1 cellular context compared by ENCODE assay signal in the genomic region with DNA sequence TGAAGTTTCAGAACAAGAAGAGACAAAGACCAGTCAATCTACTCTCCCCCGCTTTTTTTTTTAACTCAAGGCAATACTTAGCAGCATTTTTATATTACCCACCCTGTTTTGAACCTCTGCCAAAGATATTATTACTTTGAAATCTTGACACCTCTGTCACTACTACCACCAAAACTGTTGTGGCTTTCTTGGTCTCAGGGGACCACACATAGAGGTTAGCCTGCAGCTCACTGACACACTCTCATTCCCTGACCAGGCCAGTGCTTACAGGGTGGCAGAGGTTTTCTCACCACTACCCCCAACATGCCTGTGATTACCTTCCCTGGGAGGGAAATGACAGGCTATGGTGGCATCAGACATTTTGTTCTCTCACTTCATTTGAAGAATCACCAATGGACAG.
TF ChIP-seq lines count a peak whose summit lies in the region.

No MANE protein-coding gene starts in this region.

TF ChIP-seq in GM12878, 131 proteins besides CTCF, POLR2A, EP300 and RAD21 (continued from another document):
- no peak for TF ChIP-seq POU2F2 (IDR thresholded peaks at IDR 0.05; ENCODE audit: borderline replicate concordance, low read depth, low read length)
- TF ChIP-seq EED (IDR thresholded peaks at IDR 0.05; ENCODE audit: low read depth) = 0 out of 2 replicates have a peak, but pooled peaks have one; percentile 39
- no peak for TF ChIP-seq ZBED1 (IDR thresholded peaks at IDR 0.05; ENCODE audit: borderline replicate concordance)
- no peak for TF ChIP-seq KDM1A (IDR thresholded peaks at IDR 0.05; ENCODE audit: borderline replicate concordance)
- TF ChIP-seq SUPT20H (IDR thresholded peaks at IDR 0.05; ENCODE audit: borderline replicate concordance, control insufficient read depth, low read depth, low read length) = no peak
- TF ChIP-seq STAT1 (conservative IDR thresholded peaks at IDR 0.05) = no peak
- TF ChIP-seq NR2C2 (IDR thresholded peaks at IDR 0.05; ENCODE audit: borderline replicate concordance, control insufficient read depth, insufficient read length, low read depth) = no peak
- TF ChIP-seq, protein P1, sequence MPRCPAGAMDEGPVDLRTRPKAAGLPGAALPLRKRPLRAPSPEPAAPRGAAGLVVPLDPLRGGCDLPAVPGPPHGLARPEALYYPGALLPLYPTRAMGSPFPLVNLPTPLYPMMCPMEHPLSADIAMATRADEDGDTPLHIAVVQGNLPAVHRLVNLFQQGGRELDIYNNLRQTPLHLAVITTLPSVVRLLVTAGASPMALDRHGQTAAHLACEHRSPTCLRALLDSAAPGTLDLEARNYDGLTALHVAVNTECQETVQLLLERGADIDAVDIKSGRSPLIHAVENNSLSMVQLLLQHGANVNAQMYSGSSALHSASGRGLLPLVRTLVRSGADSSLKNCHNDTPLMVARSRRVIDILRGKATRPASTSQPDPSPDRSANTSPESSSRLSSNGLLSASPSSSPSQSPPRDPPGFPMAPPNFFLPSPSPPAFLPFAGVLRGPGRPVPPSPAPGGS (IDR thresholded peaks at IDR 0.05; ENCODE audit: borderline replicate concordance, insufficient read depth, low read depth, low read length, poor library complexity, severe bottlenecking) = no peak
